ENCODE assay signal across 34 cellular contexts in the genomic region with DNA sequence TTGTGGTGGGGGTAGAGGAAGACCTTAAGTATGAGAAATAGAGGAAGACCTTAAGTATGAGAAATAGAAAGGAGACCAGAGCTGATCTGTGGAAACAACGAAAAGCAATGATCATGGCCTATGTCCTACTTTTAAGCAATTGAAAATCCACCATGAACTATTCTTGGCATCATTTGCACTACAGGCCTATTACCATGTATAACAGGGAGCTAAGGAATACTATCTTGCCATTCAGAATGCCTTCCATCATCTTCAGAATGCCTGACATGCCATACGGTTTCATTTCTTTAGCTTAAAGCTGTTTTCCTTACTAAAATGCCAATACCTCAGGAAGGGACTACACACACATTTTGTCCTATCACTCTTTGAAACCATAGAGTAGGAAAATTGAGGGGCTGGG.
A peak's percentile ranks its signal among the peaks of the same experiment; 100 is the strongest.
DNase-seq lines count a peak whose midpoint lies in the region; ATAC-seq, FAIRE-seq and TF ChIP-seq lines count a peak whose summit lies in the region.
"Had no signal": no experiment of that assay in that cellular context is flagged by ENCODE, and none has a peak within 500 bp of the region (broad histone marks: within the 10 kb centered on the region; RNA-seq: fewer than 3 reads in every experiment).

No MANE protein-coding gene starts in this region.

- H3K4me3 ChIP-seq in A549: no peak overlapping the region
- no peak overlapping the region for H3K4me3 ChIP-seq in GM23338
- no peak overlapping the region for H3K4me3 ChIP-seq in SK-N-MC
- H3K4me3 ChIP-seq: BLaER1; BLaER1 treated with 17β-estradiol and CSF1 and Interleukin-3, amounts not matched to agents 10 nM and 100 nM had no signal

- H3K4me1 ChIP-seq in A549 (no peaks in the 10 kb centered on the region), GM23338 (ENCODE audit: insufficient read depth) (peaks cover 9% of the 10 kb centered on the region)
- H3K4me1 ChIP-seq: BE2C; BLaER1; BLaER1 treated with 17β-estradiol and CSF1 and Interleukin-3, amounts not matched to agents 10 nM and 100 nM; Caco-2 had no signal

- H3K27me3 ChIP-seq in GM23338 (ENCODE audit: insufficient read depth): no peaks in the 10 kb centered on the region
- H3K27me3 ChIP-seq: BE2C; BLaER1; BLaER1 treated with 17β-estradiol and CSF1 and Interleukin-3, amounts not matched to agents 10 nM and 100 nM had no signal

- no peaks in the 10 kb centered on the region for H3K9me3 Mint-ChIP-seq in GM23338
- H3K9me3 Mint-ChIP-seq: CD14-positive monocyte; CD4-positive, alpha-beta memory T cell; CD4-positive, alpha-beta T cell; CD8-positive, alpha-beta memory T cell; CD8-positive, alpha-beta T cell had no signal

- no peak overlapping the region for H3K27ac ChIP-seq in A549
- H3K27ac ChIP-seq in GM23338 (ENCODE audit: low read depth): no peak overlapping the region
- peak overlapping the region; percentile 71 for H3K27ac ChIP-seq in SK-N-MC
- H3K27ac ChIP-seq: 22Rv1; BLaER1; BLaER1 treated with 17β-estradiol and CSF1 and Interleukin-3, amounts not matched to agents 10 nM and 100 nM; C4-2B had no signal

- peak overlapping the region; percentile 49; the same call in 1 of the 2 replicates for H2AFZ ChIP-seq in GM23338

- TF ChIP-seq EP300 in A549 (IDR thresholded peaks at IDR 0.05): no peak

- H3K79me2 ChIP-seq in GM23338 (replicated peaks; ENCODE audit: insufficient read depth): no peaks in the 10 kb centered on the region

- no peak overlapping the region for H3K9ac ChIP-seq in SK-N-MC (ENCODE audit: insufficient read length)
- H3K9ac ChIP-seq: BLaER1; BLaER1 treated with 17β-estradiol and CSF1 and Interleukin-3, amounts not matched to agents 10 nM and 100 nM had no signal

- no peaks in the 10 kb centered on the region; the same call in 1 of the 2 replicates for H3K9me2 ChIP-seq in GM23338 (ENCODE audit: insufficient read depth)

- ATAC-seq in A549: no peak
- ATAC-seq in GM23338: no peak
- no peak for ATAC-seq in HG03460 (IDR thresholded peaks at IDR 0.05; ENCODE audit: unreplicated experiment)
- ATAC-seq in HG03439 (IDR thresholded peaks at IDR 0.05; ENCODE audit: unreplicated experiment): no peak
- ATAC-seq: CD8-positive, alpha-beta T cell had no signal

- no peaks in the 10 kb centered on the region for H3K36me3 Mint-ChIP-seq in GM23338 (ENCODE audit: low read depth)
- H3K36me3 Mint-ChIP-seq: CD14-positive monocyte; CD4-positive, alpha-beta memory T cell; CD4-positive, CD25-positive, alpha-beta regulatory T cell; CD8-positive, alpha-beta memory T cell; CD8-positive, alpha-beta T cell had no signal

- H3F3A ChIP-seq in GM23338 (replicated peaks; ENCODE audit: low read depth): no peaks in the 10 kb centered on the region

- FAIRE-seq in A549 (lab: Jason Lieb, UNC): no peak
- FAIRE-seq: A204.1, D721Med had no signal

- DNase-seq in A549 (ENCODE audit: low read depth in 1 of 2, low spot score in 1 of 2): no peak
- DNase-seq in GM23338 (ENCODE audit: low spot score): no peak
- DNase-seq in SK-N-MC (ENCODE audit: low read depth, low spot score): no peak
- DNase-seq in NCI-H1092 (lab: John Stamatoyannopoulos, UW): no peak
- DNase-seq: 8988T; ACHN; AML-193; BE2C; C1 segment of cervical spinal cord; Caco-2; Calu3; CD4-positive, alpha-beta memory T cell; CD4-positive, alpha-beta T cell; CD4-positive, CD25-positive, alpha-beta regulatory T cell; CD8-positive, alpha-beta memory T cell; CD8-positive, alpha-beta T cell; COR-L47; DMS 273 treated with DMSO at 0.1 percent for 48 hours; DMS153; DMS53; DMS79; DMS79 treated with DMSO at 0.1 percent for 48 hours; DND-41; EL had no signal

- TF ChIP-seq CTCF in A549 (IDR thresholded peaks at IDR 0.05) (no peak), GM23338 (conservative IDR thresholded peaks at IDR 0.05; ENCODE audit: low read depth in 2 of 2) (no peak)

- CTCF ChIA-PET in A549 (lab: Yijun Ruan, JAX): interaction anchor here (2.1 kb wide), 1 partner anchor 10 kb away, joined by 4 read pairs; no protein-coding TSS in a partner anchor

- no peak for TF ChIP-seq POLR2A in A549 (IDR thresholded peaks at IDR 0.05; ENCODE audit: low read length)

- H3K4me2 ChIP-seq in A549 (no peak overlapping the region), GM23338 (no peak overlapping the region)
- H3K4me2 ChIP-seq: BLaER1; BLaER1 treated with 17β-estradiol and CSF1 and Interleukin-3, amounts not matched to agents 10 nM and 100 nM had no signal

- peaks cover 4% of the 10 kb centered on the region; the same call in 1 of the 3 replicates for H3K4me1 Mint-ChIP-seq in GM23338
- H3K4me1 Mint-ChIP-seq: B cell; CD14-positive monocyte; CD4-positive, alpha-beta memory T cell; CD4-positive, CD25-positive, alpha-beta regulatory T cell; CD8-positive, alpha-beta memory T cell had no signal

- no peak for TF ChIP-seq RAD21 in A549 (conservative IDR thresholded peaks at IDR 0.05 in 1 of 2, IDR thresholded peaks at IDR 0.05 in 1 of 2)

- H3K27me3 Mint-ChIP-seq in GM23338 (ENCODE audit: insufficient read depth, low read depth, poor library complexity): peaks cover 2% of the 10 kb centered on the region

- POLR2A ChIA-PET in A549 (lab: Yijun Ruan, JAX): no interaction called here

- H3K9me3 ChIP-seq in A549 (no peaks in the 10 kb centered on the region), SK-N-MC (ENCODE audit: low read depth, low read length) (no peaks in the 10 kb centered on the region)
- H3K9me3 ChIP-seq: BE2C; BLaER1; BLaER1 treated with 17β-estradiol and CSF1 and Interleukin-3, amounts not matched to agents 10 nM and 100 nM; Caco-2 had no signal

- 5% methylated on average over 2 of the region's 2 CpGs for WGBS in A549 (ENCODE audit: missing lambda C conversion rate)

- no peak overlapping the region for H3K4me3 Mint-ChIP-seq in GM23338
- H3K4me3 Mint-ChIP-seq: B cell; CD14-positive monocyte; CD4-positive, alpha-beta memory T cell; CD4-positive, alpha-beta T cell; CD4-positive, CD25-positive, alpha-beta regulatory T cell; CD8-positive, alpha-beta memory T cell; CD8-positive, alpha-beta T cell had no signal

- no peak overlapping the region for H3K27ac Mint-ChIP-seq in GM23338
- H3K27ac Mint-ChIP-seq: B cell; CD4-positive, alpha-beta memory T cell; CD4-positive, alpha-beta T cell; CD4-positive, CD25-positive, alpha-beta regulatory T cell; CD8-positive, alpha-beta memory T cell; CD8-positive, alpha-beta T cell had no signal

- no peaks in the 10 kb centered on the region for H4K20me1 ChIP-seq in GM23338 (replicated peaks; ENCODE audit: insufficient read depth)
- H4K20me1 ChIP-seq: BLaER1; BLaER1 treated with 17β-estradiol and CSF1 and Interleukin-3, amounts not matched to agents 10 nM and 100 nM had no signal

- H3K36me3 ChIP-seq in GM23338 (ENCODE audit: insufficient read depth): no peaks in the 10 kb centered on the region
- no peaks in the 10 kb centered on the region for H3K36me3 ChIP-seq in SK-N-MC (ENCODE audit: insufficient read depth, low read length)
- H3K36me3 ChIP-seq: BE2C; BLaER1; BLaER1 treated with 17β-estradiol and CSF1 and Interleukin-3, amounts not matched to agents 10 nM and 100 nM had no signal

TF ChIP-seq in A549, 52 proteins besides CTCF, POLR2A, EP300 and RAD21 (continues in another document):
- TF ChIP-seq CBX8 (IDR thresholded peaks at IDR 0.05): peak; percentile 91
- TF ChIP-seq, protein P1, sequence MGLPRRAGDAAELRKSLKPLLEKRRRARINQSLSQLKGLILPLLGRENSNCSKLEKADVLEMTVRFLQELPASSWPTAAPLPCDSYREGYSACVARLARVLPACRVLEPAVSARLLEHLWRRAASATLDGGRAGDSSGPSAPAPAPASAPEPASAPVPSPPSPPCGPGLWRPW (IDR thresholded peaks at IDR 0.05): no peak

TF ChIP-seq in GM23338, 12 proteins besides CTCF, POLR2A, EP300 and RAD21:
- TF ChIP-seq ZNF114 (CRISPR knock-in tag; IDR thresholded peaks at IDR 0.05) (no peak), STAT1 (IDR thresholded peaks at IDR 0.05; ENCODE audit: unreplicated experiment) (no peak)
